Comparison of ENCODE assay signal across 1 cellular context in the genomic region with DNA sequence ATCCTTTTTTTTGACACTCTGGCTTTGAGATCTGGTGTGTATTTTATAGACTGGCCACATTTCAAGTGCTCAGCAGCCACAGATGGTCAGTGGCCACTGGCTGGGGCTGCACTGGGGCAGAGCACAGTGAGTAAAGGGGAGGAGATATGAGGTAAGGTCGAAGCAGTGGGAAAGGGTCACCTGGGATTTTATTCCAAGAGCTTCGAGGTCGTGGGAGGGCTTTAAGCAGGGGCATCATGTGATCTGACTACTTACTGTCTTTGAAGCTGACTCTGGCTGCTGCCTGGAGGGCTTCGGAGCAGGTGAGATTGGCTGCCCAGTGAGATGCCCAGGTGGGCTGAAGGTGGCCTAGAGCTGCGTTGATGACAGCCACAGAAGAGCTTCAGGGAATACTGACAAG.
TF ChIP-seq lines count a peak whose summit lies in the region.

No MANE protein-coding gene starts in this region.

TF ChIP-seq in WTC11, 78 proteins besides CTCF, POLR2A, EP300 and RAD21 (continued from another document):
- TF ChIP-seq, protein P1, sequence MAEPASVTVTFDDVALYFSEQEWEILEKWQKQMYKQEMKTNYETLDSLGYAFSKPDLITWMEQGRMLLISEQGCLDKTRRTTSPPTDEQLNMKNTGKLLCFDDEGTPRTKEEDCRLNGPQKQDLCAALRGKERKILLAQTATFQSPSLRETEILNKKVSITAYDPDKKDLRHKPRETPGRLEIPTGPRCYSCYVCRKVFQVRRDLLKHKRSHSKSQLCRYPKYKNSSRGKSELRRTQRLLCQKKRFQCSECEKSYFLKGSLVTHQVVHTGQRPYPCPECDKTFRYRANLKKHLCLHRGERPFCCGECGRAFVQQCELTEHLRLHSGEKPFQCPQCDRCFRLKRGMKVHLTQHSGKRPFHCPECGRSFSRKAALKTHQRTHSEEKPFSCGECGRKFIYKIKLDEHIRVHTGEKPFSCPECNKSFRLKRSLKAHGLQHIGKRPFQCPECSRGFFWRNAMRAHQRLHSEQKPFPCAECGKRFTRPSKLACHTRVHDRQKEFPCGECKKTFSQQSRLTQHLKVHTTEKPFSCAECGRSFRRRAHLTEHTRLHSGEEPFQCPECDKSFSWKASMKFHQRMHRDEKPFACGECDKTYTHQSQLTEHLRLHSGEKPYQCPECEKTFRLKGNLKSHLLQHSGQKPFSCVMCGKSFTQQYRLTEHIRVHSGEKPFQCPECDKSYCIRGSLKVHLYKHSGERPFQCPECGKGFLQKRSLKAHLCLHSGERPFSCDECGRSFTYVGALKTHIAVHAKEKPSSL (CRISPR knock-in tag; conservative IDR thresholded peaks at IDR 0.05), result no peak
- TF ChIP-seq FOXK1 (CRISPR knock-in tag; IDR thresholded peaks at IDR 0.05) (no peak), OVOL2 (CRISPR knock-in tag; IDR thresholded peaks at IDR 0.05; ENCODE audit: borderline replicate concordance) (no peak), MXD4 (CRISPR knock-in tag; IDR thresholded peaks at IDR 0.05; ENCODE audit: borderline replicate concordance) (no peak), AR (CRISPR knock-in tag; IDR thresholded peaks at IDR 0.05) (no peak)
- TF ChIP-seq, protein P2, sequence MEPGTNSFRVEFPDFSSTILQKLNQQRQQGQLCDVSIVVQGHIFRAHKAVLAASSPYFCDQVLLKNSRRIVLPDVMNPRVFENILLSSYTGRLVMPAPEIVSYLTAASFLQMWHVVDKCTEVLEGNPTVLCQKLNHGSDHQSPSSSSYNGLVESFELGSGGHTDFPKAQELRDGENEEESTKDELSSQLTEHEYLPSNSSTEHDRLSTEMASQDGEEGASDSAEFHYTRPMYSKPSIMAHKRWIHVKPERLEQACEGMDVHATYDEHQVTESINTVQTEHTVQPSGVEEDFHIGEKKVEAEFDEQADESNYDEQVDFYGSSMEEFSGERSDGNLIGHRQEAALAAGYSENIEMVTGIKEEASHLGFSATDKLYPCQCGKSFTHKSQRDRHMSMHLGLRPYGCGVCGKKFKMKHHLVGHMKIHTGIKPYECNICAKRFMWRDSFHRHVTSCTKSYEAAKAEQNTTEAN (CRISPR knock-in tag; IDR thresholded peaks at IDR 0.05), result no peak
TF ChIP-seq in WTC11: peak in this region for 0.
